ENCODE assay signal across 20 cellular contexts in the genomic region with DNA sequence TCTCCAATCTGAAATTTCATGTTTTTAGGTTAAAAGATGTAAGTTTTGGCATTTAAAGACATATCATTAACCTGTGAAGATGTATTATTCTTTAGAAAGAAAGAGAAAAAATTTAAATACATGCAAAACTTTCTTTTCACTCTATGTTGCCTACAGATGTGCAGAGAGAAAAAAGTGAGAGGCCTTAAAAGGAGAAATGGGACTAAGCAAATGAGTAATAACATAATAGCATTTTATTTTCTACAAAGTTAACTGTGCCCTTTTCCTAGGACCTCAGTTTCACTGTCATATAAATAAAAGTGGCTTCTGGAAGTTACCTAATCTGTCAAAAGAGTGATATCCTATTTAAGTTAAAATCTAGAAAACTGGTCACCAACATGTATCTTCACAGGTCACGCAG. TPM values are rescaled to one million over a fixed set of nuclear protein-coding genes. Genes with fewer than 3 reads are reported as not detected.
DNase-seq lines count a peak whose midpoint lies in the region; ATAC-seq, FAIRE-seq and TF ChIP-seq lines count a peak whose summit lies in the region.
"Had no signal": no experiment of that assay in that cellular context is flagged by ENCODE, and none has a peak within 500 bp of the region (broad histone marks: within the 10 kb centered on the region; RNA-seq: fewer than 3 reads in every experiment).

No MANE protein-coding gene starts in this region.

- ATAC-seq in activated B cell treated with CpG ODN at 0.5 μM for 24 hours (ENCODE audit: low read depth), result no peak
- peak; percentile 37 for ATAC-seq in stimulated activated memory B cell treated with anti-CD40 and anti-IgM and Interleukin-4, amounts not matched to agents 10 μg/mL and 1 μg/mL and 100 μg/mL, for 72 hours

- no peak for DNase-seq in GM18507 (ENCODE audit: extremely low spot score, insufficient read length, low read depth)
- DNase-seq in activated B cell treated with CpG ODN at 0.5 μM for 24 hours, result no peak
- DNase-seq in foreskin melanocyte, result no peak
- DNase-seq in GM13977 (ENCODE audit: low spot score), result no peak
- DNase-seq in COR-L47 (lab: John Stamatoyannopoulos, UW), result no peak
- DNase-seq: C1 segment of cervical spinal cord; CD4-positive, alpha-beta memory T cell; DMS 273 treated with DMSO at 0.1 percent for 48 hours; DMS79; GF-D8; GM23248; H7; HCEC 1CT had no signal

- FAIRE-seq in GM18507 (lab: Jason Lieb, UNC), result peak; percentile 15
- FAIRE-seq: D721Med, H1 had no signal

- no peaks in the 10 kb centered on the region for H3K27me3 Mint-ChIP-seq in activated B cell treated with CpG ODN at 0.5 μM for 24 hours
- H3K27me3 Mint-ChIP-seq in stimulated activated memory B cell treated with anti-CD40 and anti-IgM and Interleukin-4, amounts not matched to agents 10 μg/mL and 1 μg/mL and 100 μg/mL, for 72 hours, result no peaks in the 10 kb centered on the region

- in situ Hi-C loops in GM13977 (cut with MboI; ENCODE audit: low pct_unique_long_range_greater_than_20kb, low sequenced_read_pairs, unreplicated experiment), result no loop called here

- TF ChIP-seq CTCF in activated B cell treated with CpG ODN at 0.5 μM for 24 hours (IDR thresholded peaks at IDR 0.05) (no peak), GM13977 (IDR thresholded peaks at IDR 0.05; ENCODE audit: extremely low read depth, insufficient read depth, missing control alignments) (no peak)

- no peaks in the 10 kb centered on the region for H3K36me3 Mint-ChIP-seq in activated B cell treated with CpG ODN at 0.5 μM for 24 hours (ENCODE audit: low read depth)
- H3K36me3 Mint-ChIP-seq in stimulated activated memory B cell treated with anti-CD40 and anti-IgM and Interleukin-4, amounts not matched to agents 10 μg/mL and 1 μg/mL and 100 μg/mL, for 72 hours, result no peaks in the 10 kb centered on the region
- H3K36me3 Mint-ChIP-seq: CD4-positive, alpha-beta memory T cell had no signal

- peak overlapping the region; percentile 37 for H3K27ac Mint-ChIP-seq in activated B cell treated with CpG ODN at 0.5 μM for 24 hours
- H3K27ac Mint-ChIP-seq in stimulated activated memory B cell treated with anti-CD40 and anti-IgM and Interleukin-4, amounts not matched to agents 10 μg/mL and 1 μg/mL and 100 μg/mL, for 72 hours, result peak overlapping the region; percentile 75
- H3K27ac Mint-ChIP-seq: CD4-positive, alpha-beta memory T cell had no signal

- POLR2A ChIA-PET in activated B cell treated with CpG ODN at 0.5 μM for 24 hours (lab: Charles Lee), result no interaction called here

- peaks cover 15% of the 10 kb centered on the region for H3K4me1 Mint-ChIP-seq in activated B cell treated with CpG ODN at 0.5 μM for 24 hours
- H3K4me1 Mint-ChIP-seq in stimulated activated memory B cell treated with anti-CD40 and anti-IgM and Interleukin-4, amounts not matched to agents 10 μg/mL and 1 μg/mL and 100 μg/mL, for 72 hours, result peaks cover 17% of the 10 kb centered on the region

- H3K9me3 Mint-ChIP-seq in activated B cell treated with CpG ODN at 0.5 μM for 24 hours, result no peaks in the 10 kb centered on the region
- H3K9me3 Mint-ChIP-seq in stimulated activated memory B cell treated with anti-CD40 and anti-IgM and Interleukin-4, amounts not matched to agents 10 μg/mL and 1 μg/mL and 100 μg/mL, for 72 hours, result no peaks in the 10 kb centered on the region
- H3K9me3 Mint-ChIP-seq: CD4-positive, alpha-beta memory T cell had no signal

- intact Hi-C loops in activated B cell treated with CpG ODN at 0.5 μM for 24 hours (cut with micrococcal nuclease), result no loop called here

- CTCF ChIA-PET in activated B cell treated with CpG ODN at 0.5 μM for 24 hours (lab: Charles Lee), result interaction anchor here (1.4 kb wide), 1 partner anchor 299 kb away, joined by 3 read pairs; no protein-coding TSS in a partner anchor

- no peak overlapping the region for H3K4me3 Mint-ChIP-seq in activated B cell treated with CpG ODN at 0.5 μM for 24 hours
- H3K4me3 Mint-ChIP-seq in stimulated activated memory B cell treated with anti-CD40 and anti-IgM and Interleukin-4, amounts not matched to agents 10 μg/mL and 1 μg/mL and 100 μg/mL, for 72 hours, result no peak overlapping the region
- H3K4me3 Mint-ChIP-seq: CD4-positive, alpha-beta memory T cell had no signal

RNA-seq across cellular contexts. Expression of a gene that starts 16.1 kb away (rescaled TPM):
- total RNA-seq in activated B cell treated with CpG ODN at 0.5 μM for 24 hours, result not detected in 2 replicates
- total RNA-seq: A172; A673; CD4-positive, alpha-beta memory T cell; Daoy; G401; GM23248 had no signal
